In the genomic region with DNA sequence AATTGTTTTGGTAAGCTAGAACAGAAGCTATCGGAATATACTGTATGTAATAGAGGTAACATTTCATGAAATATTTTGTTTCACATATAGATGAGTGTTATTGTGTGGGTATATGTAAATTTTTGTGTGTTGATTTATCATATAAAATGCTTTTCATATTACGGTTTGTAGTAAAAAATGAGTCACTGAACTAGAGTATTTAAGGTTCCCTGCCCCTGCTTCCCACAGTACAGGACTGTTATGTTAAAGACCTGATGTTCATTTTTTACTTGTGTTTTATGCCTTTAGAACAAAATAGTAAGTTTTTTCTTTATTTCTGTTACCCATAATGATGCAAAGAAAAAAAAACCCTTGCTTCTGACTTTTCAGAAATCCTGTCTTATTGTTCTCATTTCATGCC, we compare ENCODE assay signal across 26 cellular contexts.
DNase-seq lines count a peak whose midpoint lies in the region; ATAC-seq, FAIRE-seq and TF ChIP-seq lines count a peak whose summit lies in the region.
"Had no signal": no experiment of that assay in that cellular context is flagged by ENCODE, and none has a peak within 500 bp of the region (broad histone marks: within the 10 kb centered on the region; RNA-seq: fewer than 3 reads in every experiment).

No MANE protein-coding gene starts in this region.

- WGBS in sigmoid colon, 2 donors = 86 to 94% methylated on average over 2 of the region's 2 CpGs
- WGBS in lower leg skin, 2 donors = 90 to 94% methylated on average over 2 of the region's 2 CpGs

- no peaks in the 10 kb centered on the region for H3K4me1 Mint-ChIP-seq in activated CD8-positive, alpha-beta T cell treated with anti-CD3 and anti-CD28 coated beads for 36 hours (ENCODE audit: low read depth)
- H3K4me1 Mint-ChIP-seq: B cell had no signal

- H3K4me1 ChIP-seq in PC-3 (ENCODE audit: insufficient read depth, low read length) (peaks cover 23% of the 10 kb centered on the region), endothelial cell of umbilical vein (ENCODE audit: control insufficient read depth, extremely low read depth, insufficient read depth, low read length) (no peaks in the 10 kb centered on the region), sigmoid colon (peaks cover 0 to 43% (median 32%) of the 10 kb centered on the region in 4 donors)
- H3K4me1 ChIP-seq: HAP-1, Peyer's patch had no signal

- BruUV-seq in PC-3 (replicated peaks; lab: Mats Ljungman, UMichigan) (no TSS peak), endothelial cell of umbilical vein (replicated peaks; lab: Mats Ljungman, UMichigan) (no TSS peak)

- no peaks in the 10 kb centered on the region for H3K36me3 Mint-ChIP-seq in activated CD8-positive, alpha-beta T cell treated with anti-CD3 and anti-CD28 coated beads for 36 hours (ENCODE audit: low read depth)
- H3K36me3 Mint-ChIP-seq: CD4-positive, CD25-positive, alpha-beta regulatory T cell had no signal

- no peaks in the 10 kb centered on the region for H3K36me3 ChIP-seq in PC-3 (ENCODE audit: low read depth, low read length)
- H3K36me3 ChIP-seq in endothelial cell of umbilical vein (ENCODE audit: control insufficient read depth in 2 of 2, extremely low read depth in 1 of 2, insufficient read depth in 2 of 2, low read length in 2 of 2) = no peaks in the 10 kb centered on the region
- no peaks in the 10 kb centered on the region for H3K36me3 ChIP-seq in sigmoid colon
- H3K36me3 ChIP-seq: HAP-1, Peyer's patch, SJCRH30 had no signal

- H3K27me3 ChIP-seq in PC-3 (ENCODE audit: low read length) (no peaks in the 10 kb centered on the region), endothelial cell of umbilical vein (ENCODE audit: control insufficient read depth in 2 of 2, insufficient read depth in 2 of 2, low read length in 2 of 2) (no peaks in the 10 kb centered on the region), sigmoid colon (no peaks in the 10 kb centered on the region)
- H3K27me3 ChIP-seq: Peyer's patch, SJCRH30 had no signal

- no peak overlapping the region for H3K27ac Mint-ChIP-seq in activated CD8-positive, alpha-beta T cell treated with anti-CD3 and anti-CD28 coated beads for 36 hours
- H3K27ac Mint-ChIP-seq: B cell; CD4-positive, CD25-positive, alpha-beta regulatory T cell had no signal

- H3K4me2 ChIP-seq in PC-3 (ENCODE audit: low read length) (peak overlapping the region; percentile 49; the same call in 1 of the 2 replicates), endothelial cell of umbilical vein (ENCODE audit: insufficient read depth, low read length) (no peak overlapping the region)
- H3K4me2 ChIP-seq: KMS-11 had no signal

- H3K79me2 ChIP-seq in PC-3 (ENCODE audit: low read length) (no peaks in the 10 kb centered on the region), endothelial cell of umbilical vein (ENCODE audit: control insufficient read depth, insufficient read depth, low read length) (no peaks in the 10 kb centered on the region)

- POLR2A ChIA-PET in PC-3 (lab: Charles Lee; ENCODE audit: unreplicated experiment) = no interaction called here
- POLR2A ChIA-PET in endothelial cell of umbilical vein (lab: Charles Lee) = no interaction called here
- POLR2A ChIA-PET in activated CD8-positive, alpha-beta T cell treated with anti-CD3 and anti-CD28 coated beads for 36 hours (lab: Charles Lee) = no interaction called here

- TF ChIP-seq CTCF in PC-3 (conservative IDR thresholded peaks at IDR 0.05; ENCODE audit: low read depth, low read length) = no peak
- no peak for TF ChIP-seq CTCF in endothelial cell of umbilical vein (IDR thresholded peaks at IDR 0.05; ENCODE audit: extremely low read depth in 1 of 2, insufficient read depth in 1 of 2, low read depth in 1 of 2, low read length in 2 of 2)
- TF ChIP-seq CTCF in sigmoid colon (IDR thresholded peaks at IDR 0.05) = no peak
- TF ChIP-seq CTCF in lower leg skin (IDR thresholded peaks at IDR 0.05) = no peak
- TF ChIP-seq CTCF in activated CD8-positive, alpha-beta T cell treated with anti-CD3 and anti-CD28 coated beads for 36 hours (IDR thresholded peaks at IDR 0.05) = no peak

- H3K9ac ChIP-seq in PC-3 (ENCODE audit: low read length) (peak overlapping the region; percentile 58), endothelial cell of umbilical vein (replicated peaks; ENCODE audit: extremely low read depth, insufficient read depth, low read length) (no peak overlapping the region)
- H3K9ac ChIP-seq: GM23248, KMS-11 had no signal

- H3K27ac ChIP-seq in PC-3 (ENCODE audit: low read length) = peak overlapping the region; percentile 92
- no peak overlapping the region for H3K27ac ChIP-seq in endothelial cell of umbilical vein (ENCODE audit: insufficient read depth, low read depth, low read length)
- H3K27ac ChIP-seq in sigmoid colon = peak overlapping the region in 3 of 4 donors; percentile 52 to 69 (median 67)
- H3K27ac ChIP-seq: GM23248, HL-60, KMS-11, Peyer's patch had no signal

- dilution Hi-C loops in endothelial cell of umbilical vein (cut with MboI; ENCODE audit: extremely low pct_ligation_motif_present, low sequenced_read_pairs) = no loop called here

- no peaks in the 10 kb centered on the region for H3K27me3 Mint-ChIP-seq in activated CD8-positive, alpha-beta T cell treated with anti-CD3 and anti-CD28 coated beads for 36 hours

- H2AFZ ChIP-seq in PC-3 (ENCODE audit: low read length) (no peak overlapping the region), endothelial cell of umbilical vein (ENCODE audit: low read depth, low read length) (no peak overlapping the region)
- H2AFZ ChIP-seq: GM23248 had no signal

- no peak for TF ChIP-seq POLR2A in endothelial cell of umbilical vein (IDR thresholded peaks at IDR 0.05; ENCODE audit: low read depth, low read length)
- TF ChIP-seq POLR2A in sigmoid colon (IDR thresholded peaks at IDR 0.05) = no peak
- TF ChIP-seq POLR2A in lower leg skin (IDR thresholded peaks at IDR 0.05) = no peak

- peak; percentile 48 for DNase-seq in EL
- peak; percentile 42 for DNase-seq in PC-3
- no peak for DNase-seq in endothelial cell of umbilical vein (ENCODE audit: low read depth, low spot score)
- DNase-seq in sigmoid colon = no peak
- no peak for DNase-seq in lower leg skin (ENCODE audit: low spot score in 2 of 2)
- DNase-seq in activated CD8-positive, alpha-beta T cell treated with anti-CD3 and anti-CD28 coated beads for 36 hours = no peak
- no peak for DNase-seq in AG08395 (ENCODE audit: low spot score)
- DNase-seq: CD4-positive, CD25-positive, alpha-beta regulatory T cell; COR-L47; DMS 273 treated with DMSO at 0.1 percent for 48 hours; DMS79 treated with DMSO at 0.1 percent for 48 hours; NCI-H1092 treated with DMSO at 0.1 percent for 48 hours; NCI-H146; NCI-H2029; NCI-H2227 treated with DMSO at 0.1 percent for 48 hours; NCI-H510A treated with DMSO at 0.1 percent for 48 hours; NCI-H748 treated with DMSO at 0.1 percent for 48 hours; Peyer's patch had no signal

- ATAC-seq in PC-3 = peak; percentile 65
- no peak for ATAC-seq in activated CD8-positive, alpha-beta T cell treated with anti-CD3 and anti-CD28 coated beads for 36 hours

- CTCF ChIA-PET in PC-3 (lab: Charles Lee) (no interaction called here), endothelial cell of umbilical vein (lab: Charles Lee) (interaction anchor here (1.1 kb wide), 1 partner anchor 12 kb away, joined by 3 read pairs; no protein-coding TSS in a partner anchor)
- CTCF ChIA-PET in activated CD8-positive, alpha-beta T cell treated with anti-CD3 and anti-CD28 coated beads for 36 hours (lab: Charles Lee) = interaction anchor here (0.9 kb wide), 1 partner anchor 13 kb away, joined by 3 read pairs; no protein-coding TSS in a partner anchor

- H3K9me3 Mint-ChIP-seq in activated CD8-positive, alpha-beta T cell treated with anti-CD3 and anti-CD28 coated beads for 36 hours = peaks cover 2% of the 10 kb centered on the region

- no peaks in the 10 kb centered on the region for H4K20me1 ChIP-seq in PC-3 (ENCODE audit: low read length)
- no peaks in the 10 kb centered on the region for H4K20me1 ChIP-seq in endothelial cell of umbilical vein (replicated peaks; ENCODE audit: control insufficient read depth, extremely low read depth, insufficient read depth, low read length)

- H3K4me3 ChIP-seq in PC-3 (ENCODE audit: low read length) (no peak overlapping the region), endothelial cell of umbilical vein (replicated peaks in 1 of 3; ENCODE audit: insufficient read depth in 1 of 3, low read depth in 1 of 3, low read length in 3 of 3) (no peak overlapping the region), sigmoid colon (no peak overlapping the region), lower leg skin (ENCODE audit: low read depth, poor library complexity, severe bottlenecking) (no peak overlapping the region)
- H3K4me3 ChIP-seq: GM23248, HAP-1, Peyer's patch, SJCRH30 had no signal

- no peaks in the 10 kb centered on the region for H3K9me1 ChIP-seq in endothelial cell of umbilical vein (replicated peaks; ENCODE audit: control insufficient read depth, extremely low read depth, insufficient read depth, low read length)

- no peak overlapping the region for H3K4me3 Mint-ChIP-seq in activated CD8-positive, alpha-beta T cell treated with anti-CD3 and anti-CD28 coated beads for 36 hours
- H3K4me3 Mint-ChIP-seq: B cell; CD4-positive, CD25-positive, alpha-beta regulatory T cell had no signal

- no peaks in the 10 kb centered on the region for H3K9me3 ChIP-seq in PC-3 (ENCODE audit: low read length)
- no peaks in the 10 kb centered on the region for H3K9me3 ChIP-seq in endothelial cell of umbilical vein (replicated peaks; ENCODE audit: control insufficient read depth, insufficient read depth, low read length)
- no peaks in the 10 kb centered on the region for H3K9me3 ChIP-seq in sigmoid colon
- H3K9me3 ChIP-seq: HAP-1, Peyer's patch, SJCRH30 had no signal

- no peaks in the 10 kb centered on the region for H3K9me2 ChIP-seq in PC-3 (replicated peaks; ENCODE audit: low read length)

- no peaks in the 10 kb centered on the region for H3F3A ChIP-seq in PC-3 (ENCODE audit: low read length, unreplicated experiment)

- intact Hi-C loops in PC-3 (cut with micrococcal nuclease) (loop anchor here (5.0 kb wide), 1 partner anchor 244 kb away; the partner anchor contains the start of gene ENOX1), endothelial cell of umbilical vein (cut with micrococcal nuclease) (no loop called here), sigmoid colon (cut with DNase I) (loop anchor here (10.0 kb wide), 1 partner anchor 331 kb away; the partner anchor contains the start of genes CCDC122 and LACC1), lower leg skin (cut with DNase I; ENCODE audit: low total_unique reads) (no loop called here)
- intact Hi-C loops in activated CD8-positive, alpha-beta T cell treated with anti-CD3 and anti-CD28 coated beads for 36 hours (cut with micrococcal nuclease) = no loop called here

- peak; percentile 28 for FAIRE-seq in endothelial cell of umbilical vein (lab: Jason Lieb, UNC)
- FAIRE-seq: A204.1, GM12891 had no signal

- no peak for TF ChIP-seq EP300 in sigmoid colon (IDR thresholded peaks at IDR 0.05)

TF ChIP-seq in endothelial cell of umbilical vein, 7 proteins besides CTCF, POLR2A, EP300 and RAD21 (continues in another document):
- no peak for TF ChIP-seq JUN (IDR thresholded peaks at IDR 0.05; ENCODE audit: borderline replicate concordance, insufficient read depth, insufficient read length, low read depth)
- TF ChIP-seq EZH2 (IDR thresholded peaks at IDR 0.05; ENCODE audit: borderline replicate concordance, low read depth, low read length, severe bottlenecking) = no peak
- TF ChIP-seq POLR2AphosphoS5 (IDR thresholded peaks at IDR 0.05; ENCODE audit: insufficient read depth, low read depth, low read length) = no peak

Comparison
In these comparisons a context has a peak if more than half of its experiments do, and no peak if none do; other contexts are left out.
1. DNase-seq: peak in EL (single experiment) and PC-3 (single experiment); none in endothelial cell of umbilical vein (single experiment), sigmoid colon (single experiment), lower leg skin (0 of 2), activated CD8-positive, alpha-beta T cell treated with anti-CD3 and anti-CD28 coated beads for 36 hours (single experiment) and AG08395 (single experiment).
2. intact Hi-C loops: an anchor here in PC-3 (5.0 kb wide) and sigmoid colon (10.0 kb wide); none called in endothelial cell of umbilical vein, lower leg skin and activated CD8-positive, alpha-beta T cell treated with anti-CD3 and anti-CD28 coated beads for 36 hours.